In genomic region chr20:2101935-2102584, GRCh38 we compare ENCODE assay signal across 1 cellular context.
TF ChIP-seq lines count a peak whose summit lies in the region.

No MANE protein-coding gene starts in this region.

TF ChIP-seq in HepG2, 621 proteins besides CTCF, POLR2A, EP300 and RAD21 (continued from another document and continues in another):
- TF ChIP-seq ARID5B (CRISPR knock-in tag; IDR thresholded peaks at IDR 0.05) (peak; percentile 50; the same call in 1 of the 2 replicates), IKZF5 (CRISPR knock-in tag; IDR thresholded peaks at IDR 0.05) (peak; percentile 67), IRF9 (CRISPR knock-in tag; IDR thresholded peaks at IDR 0.05; ENCODE audit: borderline replicate concordance) (peak; percentile 8), ZNF567 (CRISPR knock-in tag; IDR thresholded peaks at IDR 0.05; ENCODE audit: borderline replicate concordance) (no peak; the same call in 1 of the 2 replicates), ELF3 (CRISPR knock-in tag; IDR thresholded peaks at IDR 0.05) (peak; percentile 82), ZBTB40 (IDR thresholded peaks at IDR 0.05) (no peak), ZBTB40 (CRISPR knock-in tag; IDR thresholded peaks at IDR 0.05) (peak; percentile 88; the same call in 1 of the 2 replicates), LCORL (IDR thresholded peaks at IDR 0.05) (no peak), LCORL (CRISPR knock-in tag; IDR thresholded peaks at IDR 0.05) (peak; percentile 83; the same call in 1 of the 2 replicates), ZNF20 (CRISPR knock-in tag; IDR thresholded peaks at IDR 0.05) (peak; percentile 91), ZNF770 (CRISPR knock-in tag; IDR thresholded peaks at IDR 0.05) (peak; percentile 67), MEF2D (CRISPR knock-in tag; IDR thresholded peaks at IDR 0.05) (no peak; the same call in 1 of the 2 replicates), FOXP4 (CRISPR knock-in tag; IDR thresholded peaks at IDR 0.05) (peak; percentile 76; the same call in 1 of the 2 replicates), SRSF9 (IDR thresholded peaks at IDR 0.05; ENCODE audit: borderline replicate concordance, insufficient read depth, low read depth, low read length, poor library complexity, severe bottlenecking) (no peak), ZNF7 (CRISPR knock-in tag; IDR thresholded peaks at IDR 0.05) (no peak), ZNF101 (CRISPR knock-in tag; IDR thresholded peaks at IDR 0.05; ENCODE audit: borderline replicate concordance, low read depth) (no peak), IRX3 (CRISPR knock-in tag; IDR thresholded peaks at IDR 0.05; ENCODE audit: borderline replicate concordance, low read depth) (no peak), JARID2 (CRISPR knock-in tag; IDR thresholded peaks at IDR 0.05; ENCODE audit: insufficient replicate concordance) (peak; percentile 70), KLF16 (CRISPR knock-in tag; IDR thresholded peaks at IDR 0.05) (peak; percentile 74 to 83; a peak in 1 of 4 replicates), NAIF1 (CRISPR knock-in tag; IDR thresholded peaks at IDR 0.05; ENCODE audit: borderline replicate concordance) (peak; percentile 79; the same call in 1 of the 2 replicates), UBTF (CRISPR knock-in tag; IDR thresholded peaks at IDR 0.05) (peak; percentile 91), ZNF207 (IDR thresholded peaks at IDR 0.05; ENCODE audit: borderline replicate concordance) (no peak), ZBTB8A (CRISPR knock-in tag; IDR thresholded peaks at IDR 0.05; ENCODE audit: borderline replicate concordance, low read depth) (peak; percentile 92), ZNF569 (CRISPR knock-in tag; IDR thresholded peaks at IDR 0.05; ENCODE audit: borderline replicate concordance) (peak; percentile 41; the same call in 1 of the 2 replicates), ATF6 (CRISPR knock-in tag; conservative IDR thresholded peaks at IDR 0.05) (peak; percentile 67; the same call in 1 of the 2 replicates), MIXL1 (CRISPR knock-in tag; IDR thresholded peaks at IDR 0.05) (no peak; the same call in 1 of the 2 replicates), REL (CRISPR knock-in tag; conservative IDR thresholded peaks at IDR 0.05) (peak; percentile 59; the same call in 1 of the 2 replicates), RFX3 (CRISPR knock-in tag; IDR thresholded peaks at IDR 0.05) (no peak), SP5 (CRISPR knock-in tag; IDR thresholded peaks at IDR 0.05; ENCODE audit: borderline replicate concordance, low read depth) (no peak), FOXA1 (IDR thresholded peaks at IDR 0.05) (no peak), FOXA1 (CRISPR knock-in tag; IDR thresholded peaks at IDR 0.05) (peak; percentile 89)
